In genomic region chr4:148055844-148056243, GRCh38 we compare ENCODE assay signal across 17 cellular contexts.
DNase-seq lines count a peak whose midpoint lies in the region; ATAC-seq and TF ChIP-seq lines count a peak whose summit lies in the region.
"Had no signal": no experiment of that assay in that cellular context is flagged by ENCODE, and none has a peak within 500 bp of the region (broad histone marks: within the 10 kb centered on the region; RNA-seq: fewer than 3 reads in every experiment).

No MANE protein-coding gene starts in this region.

- no peak overlapping the region for H3K4me3 Mint-ChIP-seq in activated CD8-positive, alpha-beta memory T cell treated with anti-CD3 and anti-CD28 coated beads, Interleukin-2, amount 10 ng/mL, durations not matched to agents 7 days and 5 days
- H3K4me3 Mint-ChIP-seq in nephron = no peak overlapping the region
- H3K4me3 Mint-ChIP-seq in activated T-helper 17 cell treated with anti-CD3 and anti-CD28 coated beads, Interleukin-2, amount 50 U/mL, for 72 hours = no peak overlapping the region

- H2AFZ ChIP-seq in OCI-LY1 (ENCODE audit: low read length) = peak overlapping the region; percentile 35; the same call in 1 of the 2 replicates
- H2AFZ ChIP-seq: parathyroid adenoma had no signal

- H3K27ac ChIP-seq in OCI-LY1 (ENCODE audit: low read depth, low read length, poor library complexity, severe bottlenecking) = peak overlapping the region; percentile 97

- H3K9me3 ChIP-seq in OCI-LY1 (ENCODE audit: low read length) = no peaks in the 10 kb centered on the region
- H3K9me3 ChIP-seq: mucosa of descending colon had no signal

- CTCF ChIA-PET in activated CD8-positive, alpha-beta memory T cell treated with anti-CD3 and anti-CD28 coated beads, Interleukin-2, amount 10 ng/mL, durations not matched to agents 7 days and 5 days (lab: Charles Lee) = interaction anchor here (0.9 to 1.7 kb wide), 6 partner anchors 11 to 387 kb away, joined by 3 to 13 read pairs (median 4); partner anchors contain the start of gene NR3C2

- peak overlapping the region; percentile 10; the same call in 1 of the 2 replicates for H3K9ac ChIP-seq in OCI-LY1 (ENCODE audit: low read length)
- H3K9ac ChIP-seq: parathyroid adenoma had no signal

- H3K4me1 ChIP-seq in OCI-LY1 (ENCODE audit: insufficient read depth, low read length, severe bottlenecking) = peaks cover 98% of the 10 kb centered on the region

- no peaks in the 10 kb centered on the region for H3K79me2 ChIP-seq in OCI-LY1 (ENCODE audit: insufficient read depth, low read length)
- H3K79me2 ChIP-seq: parathyroid adenoma had no signal

- no peaks in the 10 kb centered on the region for H3K36me3 ChIP-seq in OCI-LY1 (ENCODE audit: insufficient read depth, low read length)

- H3F3A ChIP-seq in OCI-LY1 (ENCODE audit: insufficient read depth, low read length) = no peaks in the 10 kb centered on the region; the same call in 1 of the 2 replicates

- peak overlapping the region; percentile 58 for H3K27ac Mint-ChIP-seq in activated CD8-positive, alpha-beta memory T cell treated with anti-CD3 and anti-CD28 coated beads, Interleukin-2, amount 10 ng/mL, durations not matched to agents 7 days and 5 days
- H3K27ac Mint-ChIP-seq in nephron = peak overlapping the region in 2 of 3 experiments; percentile 60 to 87
- no peak overlapping the region for H3K27ac Mint-ChIP-seq in activated T-helper 17 cell treated with anti-CD3 and anti-CD28 coated beads, Interleukin-2, amount 50 U/mL, for 72 hours

- H3K4me1 Mint-ChIP-seq in activated CD8-positive, alpha-beta memory T cell treated with anti-CD3 and anti-CD28 coated beads, Interleukin-2, amount 10 ng/mL, durations not matched to agents 7 days and 5 days = peaks cover 94% of the 10 kb centered on the region
- H3K4me1 Mint-ChIP-seq in nephron = peaks cover 69% of the 10 kb centered on the region
- peaks cover 56% of the 10 kb centered on the region for H3K4me1 Mint-ChIP-seq in activated T-helper 17 cell treated with anti-CD3 and anti-CD28 coated beads, Interleukin-2, amount 50 U/mL, for 72 hours

- no peak overlapping the region for H3K4me3 ChIP-seq in OCI-LY1 (ENCODE audit: low read depth, low read length, poor library complexity, severe bottlenecking)
- H3K4me3 ChIP-seq: mucosa of descending colon, skin epidermis had no signal

- H4K20me1 ChIP-seq in OCI-LY1 (ENCODE audit: insufficient read depth, low read length) = no peaks in the 10 kb centered on the region

- H3K9me2 ChIP-seq in OCI-LY1 (ENCODE audit: low read depth, low read length) = no peaks in the 10 kb centered on the region

- DNase-seq in activated CD8-positive, alpha-beta memory T cell treated with anti-CD3 and anti-CD28 coated beads, Interleukin-2, amount 10 ng/mL, durations not matched to agents 7 days and 5 days = no peak
- DNase-seq in activated CD8-positive, alpha-beta memory T cell treated with anti-CD3 and anti-CD28 coated beads, Interleukin-2, amount 50 U/mL, for 4 hours = no peak
- DNase-seq: activated CD4-positive, CD25-positive, alpha-beta regulatory T cell; activated naive CD4-positive, alpha-beta T cell treated with anti-CD3 and anti-CD28 coated beads, Interleukin-2, amount 50 U/mL, for 16 hours; mucosa of descending colon; NCI-H2081; NCI-H774; T-helper 1 cell; trophoblast cell had no signal

- H3K36me3 Mint-ChIP-seq in activated CD8-positive, alpha-beta memory T cell treated with anti-CD3 and anti-CD28 coated beads, Interleukin-2, amount 10 ng/mL, durations not matched to agents 7 days and 5 days = peaks cover 4% of the 10 kb centered on the region
- peaks cover under 1% of the 10 kb centered on the region for H3K36me3 Mint-ChIP-seq in nephron (ENCODE audit: low read depth)
- H3K36me3 Mint-ChIP-seq in activated T-helper 17 cell treated with anti-CD3 and anti-CD28 coated beads, Interleukin-2, amount 50 U/mL, for 72 hours (ENCODE audit: low read depth) = no peaks in the 10 kb centered on the region

- ATAC-seq in activated CD8-positive, alpha-beta memory T cell treated with anti-CD3 and anti-CD28 coated beads, Interleukin-2, amount 10 ng/mL, durations not matched to agents 7 days and 5 days = no peak
- ATAC-seq in GM19467 (IDR thresholded peaks at IDR 0.05; ENCODE audit: unreplicated experiment) (peak; percentile 20), HG03095 (IDR thresholded peaks at IDR 0.05; ENCODE audit: unreplicated experiment) (no peak), HG03460 (IDR thresholded peaks at IDR 0.05; ENCODE audit: unreplicated experiment) (no peak)
- no peak for ATAC-seq in activated T-helper 17 cell treated with anti-CD3 and anti-CD28 coated beads, Interleukin-2, amount 50 U/mL, for 72 hours (replicated peaks)
- ATAC-seq: mucosa of descending colon had no signal

- H3K9me3 Mint-ChIP-seq in activated CD8-positive, alpha-beta memory T cell treated with anti-CD3 and anti-CD28 coated beads, Interleukin-2, amount 10 ng/mL, durations not matched to agents 7 days and 5 days (ENCODE audit: low read depth) = no peaks in the 10 kb centered on the region
- H3K9me3 Mint-ChIP-seq in nephron = no peaks in the 10 kb centered on the region
- H3K9me3 Mint-ChIP-seq in activated T-helper 17 cell treated with anti-CD3 and anti-CD28 coated beads, Interleukin-2, amount 50 U/mL, for 72 hours = no peaks in the 10 kb centered on the region

- TF ChIP-seq CTCF in OCI-LY1 (IDR thresholded peaks at IDR 0.05; ENCODE audit: low read length) (no peak), nephron (IDR thresholded peaks at IDR 0.05; ENCODE audit: unreplicated experiment in 3 of 3) (no peak)

- no peaks in the 10 kb centered on the region for H3K27me3 Mint-ChIP-seq in activated CD8-positive, alpha-beta memory T cell treated with anti-CD3 and anti-CD28 coated beads, Interleukin-2, amount 10 ng/mL, durations not matched to agents 7 days and 5 days
- peaks cover 3% of the 10 kb centered on the region for H3K27me3 Mint-ChIP-seq in nephron (ENCODE audit: low read depth)
- H3K27me3 Mint-ChIP-seq in activated T-helper 17 cell treated with anti-CD3 and anti-CD28 coated beads, Interleukin-2, amount 50 U/mL, for 72 hours = no peaks in the 10 kb centered on the region

- no peaks in the 10 kb centered on the region for H3K27me3 ChIP-seq in OCI-LY1 (ENCODE audit: insufficient read depth, low read length)

- no peak overlapping the region for H3K4me2 ChIP-seq in OCI-LY1 (ENCODE audit: low read length)
